ENCODE assay signal across 19 cellular contexts in the genomic region with DNA sequence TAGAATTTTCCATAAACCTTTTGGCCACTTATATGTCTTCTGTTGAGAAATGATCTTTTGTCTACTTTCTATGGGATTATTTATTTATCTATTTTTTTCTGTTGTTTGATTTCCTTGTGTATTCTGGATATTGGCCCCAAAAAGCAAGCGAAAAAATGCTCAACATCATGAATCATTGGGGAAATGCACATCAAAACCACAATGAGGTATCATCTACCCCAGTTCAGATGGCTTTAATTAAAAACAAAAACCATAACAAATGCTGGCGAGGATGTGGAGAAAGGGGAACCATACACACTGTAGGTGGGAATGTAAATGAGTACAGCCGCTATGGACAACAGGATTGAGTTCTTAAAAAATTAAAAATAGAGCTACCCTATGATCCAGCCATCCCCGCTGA.
"Had no signal": no experiment of that assay in that cellular context is flagged by ENCODE, and none has a peak within 500 bp of the region (broad histone marks: within the 10 kb centered on the region; RNA-seq: fewer than 3 reads in every experiment).

No MANE protein-coding gene starts in this region.

- H3K9me3 ChIP-seq: heart right ventricle, left ventricle myocardium inferior, tibial artery, vagina had no signal

- H3K4me3 ChIP-seq: coronary artery, heart right ventricle, left ventricle myocardium inferior, tibial artery, vagina had no signal

- H3K27ac Mint-ChIP-seq: activated CD8-positive, alpha-beta memory T cell treated with anti-CD3 and anti-CD28 coated beads, Interleukin-2, amount 10 ng/mL, durations not matched to agents 7 days and 5 days; activated naive CD4-positive, alpha-beta T cell treated with anti-CD3 and anti-CD28 coated beads, Interleukin-2, amount 50 U/mL, for 72 hours; activated T-cell treated with anti-CD3 and anti-CD28 coated beads, Interleukin-2, amount 50 U/mL, for 24 hours; memory B cell; natural killer cell; progenitor cell of endocrine pancreas had no signal

- H3K9me3 Mint-ChIP-seq: activated naive CD4-positive, alpha-beta T cell treated with anti-CD3 and anti-CD28 coated beads, Interleukin-2, amount 50 U/mL, for 72 hours; activated T-cell treated with anti-CD3 and anti-CD28 coated beads, Interleukin-2, amount 50 U/mL, for 24 hours; memory B cell; natural killer cell had no signal

- DNase-seq: activated CD4-positive, alpha-beta T cell treated with anti-CD3 and anti-CD28 coated beads for 1 hour; activated CD4-positive, alpha-beta T cell treated with anti-CD3 and anti-CD28 coated beads, Interleukin-2, amount 50 U/mL, for 48 hours; activated CD8-positive, alpha-beta memory T cell treated with anti-CD3 and anti-CD28 coated beads, Interleukin-2, amount 10 ng/mL, durations not matched to agents 7 days and 5 days; caudate nucleus; effector CD8-positive, alpha-beta T cell; foreskin keratinocyte; heart right ventricle; left ventricle myocardium inferior; natural killer cell; right cardiac atrium; small intestine; T-helper 9 cell had no signal

- H3K4me1 Mint-ChIP-seq: natural killer cell had no signal

- H3K4me3 Mint-ChIP-seq: activated CD8-positive, alpha-beta memory T cell treated with anti-CD3 and anti-CD28 coated beads, Interleukin-2, amount 10 ng/mL, durations not matched to agents 7 days and 5 days; activated T-cell treated with anti-CD3 and anti-CD28 coated beads, Interleukin-2, amount 50 U/mL, for 24 hours; memory B cell; natural killer cell had no signal

- H3K36me3 ChIP-seq: heart right ventricle, left ventricle myocardium inferior, tibial artery, vagina had no signal

- H3K36me3 Mint-ChIP-seq: activated CD8-positive, alpha-beta memory T cell treated with anti-CD3 and anti-CD28 coated beads, Interleukin-2, amount 10 ng/mL, durations not matched to agents 7 days and 5 days; activated naive CD4-positive, alpha-beta T cell treated with anti-CD3 and anti-CD28 coated beads, Interleukin-2, amount 50 U/mL, for 72 hours; memory B cell; natural killer cell had no signal

- H3K4me1 ChIP-seq: foreskin keratinocyte had no signal

- H3K27ac ChIP-seq: coronary artery, foreskin keratinocyte, heart right ventricle, left ventricle myocardium inferior, tibial artery, vagina had no signal

- H3K27me3 ChIP-seq: vagina had no signal

- ATAC-seq: activated CD8-positive, alpha-beta memory T cell treated with anti-CD3 and anti-CD28 coated beads, Interleukin-2, amount 10 ng/mL, durations not matched to agents 7 days and 5 days; activated naive CD4-positive, alpha-beta T cell treated with anti-CD3 and anti-CD28 coated beads, Interleukin-2, amount 50 U/mL, for 72 hours; foreskin keratinocyte; heart right ventricle; natural killer cell; right cardiac atrium had no signal
